Comparison of ENCODE assay signal across 12 cellular contexts in genomic region chr20:3679749-3680700, GRCh38. TPM values are rescaled to one million over a fixed set of nuclear protein-coding genes. Genes with fewer than 3 reads are reported as not detected.
DNase-seq lines count a peak whose midpoint lies in the region; ATAC-seq and TF ChIP-seq lines count a peak whose summit lies in the region.
"Had no signal": no experiment of that assay in that cellular context is flagged by ENCODE, and none has a peak within 500 bp of the region (broad histone marks: within the 10 kb centered on the region; RNA-seq: fewer than 3 reads in every experiment).

No MANE protein-coding gene starts in this region.

- H3K9me3 ChIP-seq in stomach smooth muscle (ENCODE audit: control insufficient read depth in 2 of 2, low read length in 2 of 2) (no peaks in the 10 kb centered on the region), BE2C (no peaks in the 10 kb centered on the region)

- no peak overlapping the region for H3K27ac ChIP-seq in GM23338 (ENCODE audit: low read depth)
- H3K27ac ChIP-seq in stomach smooth muscle (ENCODE audit: low read length): peak overlapping the region; percentile 85

- H3F3A ChIP-seq in GM23338 (replicated peaks; ENCODE audit: low read depth): 0 out of 2 replicates have a peak, but pooled peaks cover 3% of the 10 kb centered on the region

- no peaks in the 10 kb centered on the region for H3K36me3 Mint-ChIP-seq in GM23338 (ENCODE audit: low read depth)
- H3K36me3 Mint-ChIP-seq in brain: no peaks in the 10 kb centered on the region

- no peaks in the 10 kb centered on the region for H4K20me1 ChIP-seq in GM23338 (replicated peaks; ENCODE audit: insufficient read depth)

- TF ChIP-seq CTCF in GM23338 (conservative IDR thresholded peaks at IDR 0.05; ENCODE audit: low read depth in 2 of 2): no peak
- no peak for TF ChIP-seq CTCF in brain (conservative IDR thresholded peaks at IDR 0.05)
- no peak for TF ChIP-seq CTCF in BE2C (IDR thresholded peaks at IDR 0.05; ENCODE audit: low read depth, low read length)

- no peaks in the 10 kb centered on the region for H3K79me2 ChIP-seq in GM23338 (replicated peaks; ENCODE audit: insufficient read depth)

- H3K4me3 Mint-ChIP-seq in GM23338 (no peak overlapping the region; the same call in 2 of the 3 replicates), brain (peak overlapping the region in 2 of 5 experiments; percentile 30 to 56)

- H3K36me3 ChIP-seq in GM23338 (ENCODE audit: insufficient read depth): no peaks in the 10 kb centered on the region
- peaks cover 3% of the 10 kb centered on the region in 2 donors for H3K36me3 ChIP-seq in stomach smooth muscle (ENCODE audit: control insufficient read depth in 2 of 2, insufficient read depth in 2 of 2, low read length in 2 of 2)
- H3K36me3 ChIP-seq in BE2C: no peaks in the 10 kb centered on the region

- H3K9ac ChIP-seq in stomach smooth muscle (ENCODE audit: low read length in 2 of 2): peak overlapping the region; percentile 47 to 76

- H2AFZ ChIP-seq in GM23338: peak overlapping the region; percentile 56; the same call in 1 of the 2 replicates

- no peaks in the 10 kb centered on the region for H3K9me2 ChIP-seq in GM23338 (ENCODE audit: insufficient read depth)

- H3K4me3 ChIP-seq in GM23338 (no peak overlapping the region), stomach smooth muscle (ENCODE audit: low read length in 2 of 2) (peak overlapping the region; percentile 66 to 81), BE2C (ENCODE audit: low read depth, low read length) (no peak overlapping the region)

- peak; percentile 16 for ATAC-seq in GM23338
- no peak for ATAC-seq in activated CD4-positive, CD25-positive, alpha-beta regulatory T cell treated with anti-CD3 and anti-CD28 coated beads, Interleukin-2, amount 50 U/mL, for 24 hours

- DNase-seq in GM23338 (ENCODE audit: low spot score) (peak; percentile 66), iris pigment epithelial cell (ENCODE audit: low read depth) (peak; percentile 43), amygdala (lab: John Stamatoyannopoulos, UW) (no peak), HuH-7 (ENCODE audit: low spot score) (no peak), BE2C (no peak)
- DNase-seq: DMS153; NCI-H1694; stimulated activated CD4-positive, alpha-beta T cell treated with anti-CD3 and anti-CD28 coated beads, Interleukin-4, amount 100 ng/mL, for 24 hours had no signal

- H3K27me3 Mint-ChIP-seq in GM23338 (ENCODE audit: insufficient read depth, low read depth, poor library complexity) (peaks cover 32% of the 10 kb centered on the region), brain (peaks cover 48% of the 10 kb centered on the region)

- H3K4me1 ChIP-seq in GM23338 (ENCODE audit: insufficient read depth) (peaks cover 16% of the 10 kb centered on the region), stomach smooth muscle (ENCODE audit: control insufficient read depth, insufficient read depth, low read length) (peaks cover 49% of the 10 kb centered on the region), BE2C (no peaks in the 10 kb centered on the region)

- H3K4me1 Mint-ChIP-seq in GM23338 (peaks cover 35% of the 10 kb centered on the region), brain (peaks cover 46% of the 10 kb centered on the region)

- H3K27ac Mint-ChIP-seq in GM23338: no peak overlapping the region
- H3K27ac Mint-ChIP-seq in brain: peak overlapping the region in 3 of 5 experiments; percentile 7 to 70 (median 8)

- no peaks in the 10 kb centered on the region for H3K9me3 Mint-ChIP-seq in GM23338
- H3K9me3 Mint-ChIP-seq in brain: no peaks in the 10 kb centered on the region

- peaks cover 36% of the 10 kb centered on the region for H3K27me3 ChIP-seq in GM23338 (ENCODE audit: insufficient read depth)
- H3K27me3 ChIP-seq in stomach smooth muscle (ENCODE audit: control insufficient read depth in 1 of 2, insufficient read depth in 2 of 2, low read length in 2 of 2): no peaks in the 10 kb centered on the region
- H3K27me3 ChIP-seq in BE2C: peaks cover 15% of the 10 kb centered on the region

- H3K4me2 ChIP-seq in GM23338: peak overlapping the region; percentile 90; the same call in 1 of the 2 replicates

TF ChIP-seq in GM23338, 12 proteins besides CTCF, POLR2A, EP300 and RAD21 (continues in another document):
- TF ChIP-seq POLR2AphosphoS5 (IDR thresholded peaks at IDR 0.05; ENCODE audit: low read depth) (no peak), EZH2 (IDR thresholded peaks at IDR 0.05; ENCODE audit: low read depth, unreplicated experiment) (no peak), JUNB (IDR thresholded peaks at IDR 0.05; ENCODE audit: unreplicated experiment) (no peak), ZNF114 (CRISPR knock-in tag; IDR thresholded peaks at IDR 0.05) (no peak), STAT1 (IDR thresholded peaks at IDR 0.05; ENCODE audit: unreplicated experiment) (no peak), ETS1 (IDR thresholded peaks at IDR 0.05) (no peak)
- TF ChIP-seq, protein P1, sequence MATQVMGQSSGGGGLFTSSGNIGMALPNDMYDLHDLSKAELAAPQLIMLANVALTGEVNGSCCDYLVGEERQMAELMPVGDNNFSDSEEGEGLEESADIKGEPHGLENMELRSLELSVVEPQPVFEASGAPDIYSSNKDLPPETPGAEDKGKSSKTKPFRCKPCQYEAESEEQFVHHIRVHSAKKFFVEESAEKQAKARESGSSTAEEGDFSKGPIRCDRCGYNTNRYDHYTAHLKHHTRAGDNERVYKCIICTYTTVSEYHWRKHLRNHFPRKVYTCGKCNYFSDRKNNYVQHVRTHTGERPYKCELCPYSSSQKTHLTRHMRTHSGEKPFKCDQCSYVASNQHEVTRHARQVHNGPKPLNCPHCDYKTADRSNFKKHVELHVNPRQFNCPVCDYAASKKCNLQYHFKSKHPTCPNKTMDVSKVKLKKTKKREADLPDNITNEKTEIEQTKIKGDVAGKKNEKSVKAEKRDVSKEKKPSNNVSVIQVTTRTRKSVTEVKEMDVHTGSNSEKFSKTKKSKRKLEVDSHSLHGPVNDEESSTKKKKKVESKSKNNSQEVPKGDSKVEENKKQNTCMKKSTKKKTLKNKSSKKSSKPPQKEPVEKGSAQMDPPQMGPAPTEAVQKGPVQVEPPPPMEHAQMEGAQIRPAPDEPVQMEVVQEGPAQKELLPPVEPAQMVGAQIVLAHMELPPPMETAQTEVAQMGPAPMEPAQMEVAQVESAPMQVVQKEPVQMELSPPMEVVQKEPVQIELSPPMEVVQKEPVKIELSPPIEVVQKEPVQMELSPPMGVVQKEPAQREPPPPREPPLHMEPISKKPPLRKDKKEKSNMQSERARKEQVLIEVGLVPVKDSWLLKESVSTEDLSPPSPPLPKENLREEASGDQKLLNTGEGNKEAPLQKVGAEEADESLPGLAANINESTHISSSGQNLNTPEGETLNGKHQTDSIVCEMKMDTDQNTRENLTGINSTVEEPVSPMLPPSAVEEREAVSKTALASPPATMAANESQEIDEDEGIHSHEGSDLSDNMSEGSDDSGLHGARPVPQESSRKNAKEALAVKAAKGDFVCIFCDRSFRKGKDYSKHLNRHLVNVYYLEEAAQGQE (IDR thresholded peaks at IDR 0.05; ENCODE audit: unreplicated experiment): no peak

RNA-seq across cellular contexts. Expression of gene ADAM33, which starts 1.8 kb away (rescaled TPM):
- 4.0 and 6.0 TPM in 2 replicates for total RNA-seq in GM23338 (2014; rRNA removed; shearing (Covaris generic))
- polyA plus RNA-seq in GM23338 (2016; fragmentation: Nextera tagmentation; extraction: Ambion mirVana) (2.4 and 2.8 TPM in 2 replicates), brain (ENCODE audit: insufficient read depth, low read depth, low replicate concordance) (0.42 TPM)
- polyA plus RNA-seq in BE2C (2012; ENCODE audit: insufficient read depth, insufficient read length, low read depth): not detected
- total RNA-seq: SK-MEL-5 had no signal

RNA-seq across cellular contexts. Expression of gene GFRA4, which starts 16.8 kb away (rescaled TPM):
- total RNA-seq in GM23338 (2014; rRNA removed; shearing (Covaris generic)): not detected in 2 replicates
- 0.30 TPM in 1 of 2 replicates, not detected in the other for polyA plus RNA-seq in GM23338 (2016; fragmentation: Nextera tagmentation; extraction: Ambion mirVana)
- not detected for polyA plus RNA-seq in brain (ENCODE audit: insufficient read depth, low read depth, low replicate concordance)
- not detected for polyA plus RNA-seq in BE2C (2012; ENCODE audit: insufficient read depth, insufficient read length, low read depth)
- total RNA-seq: SK-MEL-5 had no signal

RNA-seq across cellular contexts. Expression of gene SIGLEC1, which starts 32.4 kb away (rescaled TPM):
- not detected in 2 replicates for total RNA-seq in GM23338 (2014; rRNA removed; shearing (Covaris generic))
- polyA plus RNA-seq in GM23338 (2016; fragmentation: Nextera tagmentation; extraction: Ambion mirVana) (not detected in 2 replicates), brain (ENCODE audit: insufficient read depth, low read depth, low replicate concordance) (0.97 TPM)
- polyA plus RNA-seq in BE2C (2012; ENCODE audit: insufficient read depth, insufficient read length, low read depth): not detected
- total RNA-seq: SK-MEL-5 had no signal

RNA-seq across cellular contexts. Expression of gene HSPA12B, which starts 52.5 kb away (rescaled TPM):
- total RNA-seq in GM23338 (2014; rRNA removed; shearing (Covaris generic)): 6.4 and 6.5 TPM in 2 replicates
- polyA plus RNA-seq in GM23338 (2016; fragmentation: Nextera tagmentation; extraction: Ambion mirVana) (2.8 and 3.3 TPM in 2 replicates), brain (ENCODE audit: insufficient read depth, low read depth, low replicate concordance) (2.7 TPM)
- 1.6 TPM for polyA plus RNA-seq in BE2C (2012; ENCODE audit: insufficient read depth, insufficient read length, low read depth)

Comparison
In these comparisons a context has a peak if more than half of its experiments do, and no peak if none do; other contexts are left out.
1. DNase-seq: peak in GM23338 (single experiment) and iris pigment epithelial cell (single experiment); none in amygdala (0 of 56), HuH-7 (single experiment) and BE2C (single experiment).
2. H3K4me3 ChIP-seq: peak in stomach smooth muscle (2 of 2); none in GM23338 (single experiment) and BE2C (single experiment).